Comparison of ENCODE assay signal across 18 cellular contexts in genomic region chr15:32941823-32942222, GRCh38.
A peak's percentile ranks its signal among the peaks of the same experiment; 100 is the strongest.
DNase-seq lines count a peak whose midpoint lies in the region; ATAC-seq and TF ChIP-seq lines count a peak whose summit lies in the region.
"Had no signal": no experiment of that assay in that cellular context is flagged by ENCODE, and none has a peak within 500 bp of the region (broad histone marks: within the 10 kb centered on the region; RNA-seq: fewer than 3 reads in every experiment).

No MANE protein-coding gene starts in this region.

- POLR2A ChIA-PET in MCF 10A (lab: Yijun Ruan, JAX): interaction anchor here (0.6 kb wide), 1 partner anchor 8 kb away, joined by 3 read pairs; no protein-coding TSS in a partner anchor

- H3K9me3 Mint-ChIP-seq in MCF 10A (ENCODE audit: unreplicated experiment): no peaks in the 10 kb centered on the region

- H3K4me1 ChIP-seq in right atrium auricular region (peaks cover 0 to 3% of the 10 kb centered on the region in 2 donors), esophagus muscularis mucosa (peaks cover 7 to 36% (median 27%) of the 10 kb centered on the region in 4 donors)
- H3K4me1 ChIP-seq: Peyer's patch had no signal

- H3K27ac ChIP-seq in right atrium auricular region (no peak overlapping the region), esophagus muscularis mucosa (replicated peaks in 1 of 4) (peak overlapping the region; percentile 57 to 68 (median 62))
- H3K27ac ChIP-seq: Peyer's patch had no signal

- no peaks in the 10 kb centered on the region for H3K9me3 ChIP-seq in right atrium auricular region
- H3K9me3 ChIP-seq in esophagus muscularis mucosa: no peaks in the 10 kb centered on the region
- H3K9me3 ChIP-seq: Peyer's patch had no signal

- no peak overlapping the region for H3K4me3 Mint-ChIP-seq in MCF 10A (ENCODE audit: unreplicated experiment)
- H3K4me3 Mint-ChIP-seq: CD8-positive, alpha-beta memory T cell had no signal

- TF ChIP-seq CTCF in right atrium auricular region (IDR thresholded peaks at IDR 0.05): no peak
- TF ChIP-seq CTCF in esophagus muscularis mucosa (IDR thresholded peaks at IDR 0.05): no peak
- no peak for TF ChIP-seq CTCF in retinal pigment epithelial cell (conservative IDR thresholded peaks at IDR 0.05; ENCODE audit: low read depth, low read length)
- no peak for TF ChIP-seq CTCF in MCF 10A (IDR thresholded peaks at IDR 0.05; ENCODE audit: unreplicated experiment)

- H3K27me3 Mint-ChIP-seq in MCF 10A (ENCODE audit: insufficient read depth, unreplicated experiment): peaks cover 1% of the 10 kb centered on the region

- intact Hi-C loops in Right ventricle myocardium superior (cut with DNase I): loop anchor here (10.0 kb wide), 1 partner anchor 97 kb away; no protein-coding TSS in a partner anchor
- intact Hi-C loops in esophagus muscularis mucosa (cut with DNase I): no loop called here
- intact Hi-C loops in MCF 10A (cut with micrococcal nuclease): no loop called here

- 57% methylated on average over 6 of the region's 6 CpGs for WGBS in esophagus muscularis mucosa

- no peaks in the 10 kb centered on the region for H3K4me1 Mint-ChIP-seq in MCF 10A (ENCODE audit: insufficient read depth, unreplicated experiment)
- H3K4me1 Mint-ChIP-seq: CD8-positive, alpha-beta memory T cell had no signal

- no peak for TF ChIP-seq EP300 in esophagus muscularis mucosa (IDR thresholded peaks at IDR 0.05)

- no peak for DNase-seq in Right ventricle myocardium superior
- no peak for DNase-seq in right atrium auricular region (ENCODE audit: low spot score)
- peak; percentile 15 for DNase-seq in NCI-H2227 treated with DMSO at 0.1 percent for 48 hours (lab: John Stamatoyannopoulos, UW)
- DNase-seq in esophagus muscularis mucosa (ENCODE audit: extremely low spot score): no peak
- DNase-seq in retinal pigment epithelial cell (ENCODE audit: low read depth): peak; percentile 27
- no peak for DNase-seq in MCF 10A (ENCODE audit: unreplicated experiment)
- DNase-seq: C1 segment of cervical spinal cord; CD8-positive, alpha-beta memory T cell; KG1; MV-4-11; NCI-H1694 treated with DMSO at 0.1 percent for 48 hours; NCI-H2107; NCI-H226; NCI-H524; NK-92 treated with Interleukin-12 subunit alpha and Interleukin-12 subunit beta, amount 100 ng/mL, for 24 hours; Peyer's patch had no signal

- no peak overlapping the region for H3K27ac Mint-ChIP-seq in MCF 10A (ENCODE audit: low read depth, unreplicated experiment)
- H3K27ac Mint-ChIP-seq: CD8-positive, alpha-beta memory T cell had no signal

- H3K27me3 ChIP-seq in right atrium auricular region (no peaks in the 10 kb centered on the region), esophagus muscularis mucosa (no peaks in the 10 kb centered on the region)
- H3K27me3 ChIP-seq: Peyer's patch had no signal

- CTCF ChIA-PET in MCF 10A (lab: Yijun Ruan, JAX): interaction anchor here (0.8 to 1.9 kb wide), 6 partner anchors 11 to 281 kb away, joined by 3 to 8 read pairs (median 4); no protein-coding TSS in a partner anchor

- no peaks in the 10 kb centered on the region for H3K36me3 ChIP-seq in right atrium auricular region
- H3K36me3 ChIP-seq in esophagus muscularis mucosa: no peaks in the 10 kb centered on the region
- H3K36me3 ChIP-seq: Peyer's patch had no signal

- no TSS peak for BruUV-seq in MCF 10A (replicated peaks; lab: Mats Ljungman, UMichigan)

- peaks cover 6% of the 10 kb centered on the region for H3K36me3 Mint-ChIP-seq in MCF 10A (ENCODE audit: insufficient read depth, unreplicated experiment)

- H3K4me3 ChIP-seq in right atrium auricular region: no peak overlapping the region
- no peak overlapping the region for H3K4me3 ChIP-seq in esophagus muscularis mucosa
- H3K4me3 ChIP-seq in retinal pigment epithelial cell (ENCODE audit: low read length): no peak overlapping the region
- H3K4me3 ChIP-seq: Peyer's patch had no signal

- TF ChIP-seq POLR2A in esophagus muscularis mucosa (IDR thresholded peaks at IDR 0.05; ENCODE audit: low read depth): no peak

- peak; percentile 31 for ATAC-seq in Right ventricle myocardium superior (ENCODE audit: poor library complexity)
- no peak for ATAC-seq in HG03196 (IDR thresholded peaks at IDR 0.05; ENCODE audit: unreplicated experiment)
- ATAC-seq: HepG2 had no signal

Comparison
In these comparisons a context has a peak if more than half of its experiments do, and no peak if none do; other contexts are left out.
1. DNase-seq: peak in NCI-H2227 treated with DMSO at 0.1 percent for 48 hours (single experiment) and retinal pigment epithelial cell (single experiment); none in Right ventricle myocardium superior (single experiment), right atrium auricular region (single experiment), esophagus muscularis mucosa (single experiment) and MCF 10A (single experiment).
2. H3K27ac ChIP-seq: peak in esophagus muscularis mucosa (4 of 4); none in right atrium auricular region (0 of 2).